ENCODE assay signal across 8 cellular contexts in genomic region chr11:5380740-5381342, GRCh38. TPM values are rescaled to one million over a fixed set of nuclear protein-coding genes. Genes with fewer than 3 reads are reported as not detected.
A peak's percentile ranks its signal among the peaks of the same experiment; 100 is the strongest.
DNase-seq lines count a peak whose midpoint lies in the region; ATAC-seq, FAIRE-seq and TF ChIP-seq lines count a peak whose summit lies in the region.

No MANE protein-coding gene starts in this region.

- DNase-seq in AG10803 (ENCODE audit: low read depth) (peak; percentile 73), GM12891 (ENCODE audit: insufficient read length, low spot score) (peak; percentile 17), NCI-H1092 (lab: John Stamatoyannopoulos, UW) (peak; percentile 13), WERI-Rb-1 (peak; percentile 56), fibroblast of the aortic adventitia (ENCODE audit: low read depth) (peak; percentile 83), pancreas (peak in 3 of 6 donors; percentile 11 to 47 (median 19)), middle frontal gyrus (ENCODE audit: extremely low spot score, low spot score) (no peak)

- peak; percentile 95 for TF ChIP-seq CTCF in AG10803 (conservative IDR thresholded peaks at IDR 0.05; ENCODE audit: low read length)
- TF ChIP-seq CTCF in WERI-Rb-1 (IDR thresholded peaks at IDR 0.05; ENCODE audit: low read depth, low read length) = peak; percentile 82
- TF ChIP-seq CTCF in fibroblast of the aortic adventitia (IDR thresholded peaks at IDR 0.05; ENCODE audit: insufficient read depth, low read length) = peak; percentile 87
- peak; percentile 17 to 47 (median 39) for TF ChIP-seq CTCF in pancreas (IDR thresholded peaks at IDR 0.05)

- no peaks in the 10 kb centered on the region for H3K9me3 ChIP-seq in WERI-Rb-1 (ENCODE audit: severe bottlenecking)
- no peaks in the 10 kb centered on the region for H3K9me3 ChIP-seq in pancreas

- no peak overlapping the region for H3K4me3 ChIP-seq in AG10803 (ENCODE audit: low read length)
- no peak overlapping the region for H3K4me3 ChIP-seq in WERI-Rb-1 (ENCODE audit: low read depth, low read length)
- no peak overlapping the region for H3K4me3 ChIP-seq in fibroblast of the aortic adventitia (ENCODE audit: low read depth, low read length)
- no peak overlapping the region for H3K4me3 ChIP-seq in pancreas

- no peaks in the 10 kb centered on the region for H3K36me3 ChIP-seq in WERI-Rb-1
- no peaks in the 10 kb centered on the region for H3K36me3 ChIP-seq in pancreas

- H3K27me3 ChIP-seq in WERI-Rb-1 (ENCODE audit: insufficient read depth, low read depth, severe bottlenecking) = peaks cover 44% of the 10 kb centered on the region
- no peaks in the 10 kb centered on the region for H3K27me3 ChIP-seq in pancreas

- H3K27ac ChIP-seq in WERI-Rb-1 (no peak overlapping the region), pancreas (no peak overlapping the region)

- no peak for TF ChIP-seq POLR2A in GM12891 (IDR thresholded peaks at IDR 0.05; ENCODE audit: low read depth, low read length)

- ATAC-seq in HG02759 (IDR thresholded peaks at IDR 0.05; ENCODE audit: unreplicated experiment) (peak; percentile 90), pancreas (peak; percentile 48 to 84 (median 76))

- WGBS in pancreas, 2 donors = 73 to 76% methylated on average over 4 of the region's 4 CpGs

- no peaks in the 10 kb centered on the region for H3K4me1 ChIP-seq in pancreas

- FAIRE-seq in GM12891 (lab: Jason Lieb, UNC) (peak; percentile 80), pancreas (lab: Jason Lieb, UNC) (no peak)

- intact Hi-C loops in pancreas (cut with DNase I) = no loop called here

TF ChIP-seq in GM12891, 5 proteins besides CTCF, POLR2A, EP300 and RAD21:
- no peak for TF ChIP-seq POLR2AphosphoS5 (IDR thresholded peaks at IDR 0.05; ENCODE audit: low read depth, low read length)
- TF ChIP-seq PAX5 (IDR thresholded peaks at IDR 0.05; ENCODE audit: insufficient read depth, low read length, severe bottlenecking) = no peak
- TF ChIP-seq TAF1 (IDR thresholded peaks at IDR 0.05; ENCODE audit: low read depth, low read length) = no peak
- no peak for TF ChIP-seq POU2F2 (IDR thresholded peaks at IDR 0.05; ENCODE audit: low read depth, low read length)
- TF ChIP-seq SPI1 (IDR thresholded peaks at IDR 0.05; ENCODE audit: low read depth, low read length) = no peak

RNA-seq across cellular contexts. Expression of gene OR51M1, which starts 2.8 kb away (rescaled TPM):
- polyA plus RNA-seq in GM12891 (2012; ENCODE audit: low read depth, missing spikeins) = not detected
- total RNA-seq in fibroblast of the aortic adventitia (ENCODE audit: low replicate concordance) (under 0.01 TPM in 1 of 2 replicates, not detected in the other), pancreas (not detected)
- polyA plus RNA-seq in pancreas = not detected

RNA-seq across cellular contexts. Expression of gene OR51B6, which starts 29.5 kb away (rescaled TPM):
- not detected for polyA plus RNA-seq in GM12891 (2012; ENCODE audit: low read depth, missing spikeins)
- not detected in 2 replicates for total RNA-seq in fibroblast of the aortic adventitia (ENCODE audit: low replicate concordance)
- total RNA-seq in pancreas = not detected
- polyA plus RNA-seq in pancreas = not detected

RNA-seq across cellular contexts. Expression of gene OR51B5, which starts 37.5 kb away (rescaled TPM):
- polyA plus RNA-seq in GM12891 (2012; ENCODE audit: low read depth, missing spikeins) = not detected
- total RNA-seq in fibroblast of the aortic adventitia (ENCODE audit: low replicate concordance) (not detected in 2 replicates), pancreas (under 1 TPM in 3 of 6 donors, not detected in 3; 0.14 to 0.24 (median 0.19) TPM)
- polyA plus RNA-seq in pancreas = under 1 TPM in 1 of 2 donors, not detected in 1; 0.05 TPM

RNA-seq across cellular contexts. Expression of gene OR51Q1, which starts 41.1 kb away (rescaled TPM):
- polyA plus RNA-seq in GM12891 (2012; ENCODE audit: low read depth, missing spikeins) = not detected
- total RNA-seq in fibroblast of the aortic adventitia (ENCODE audit: low replicate concordance) = not detected in 2 replicates
- not detected for total RNA-seq in pancreas
- not detected for polyA plus RNA-seq in pancreas

RNA-seq across cellular contexts. Expression of gene OR51B2, which starts 56.7 kb away (rescaled TPM):
- polyA plus RNA-seq in GM12891 (2012; ENCODE audit: low read depth, missing spikeins) = not detected
- total RNA-seq in fibroblast of the aortic adventitia (ENCODE audit: low replicate concordance) = not detected in 2 replicates
- not detected for total RNA-seq in pancreas
- polyA plus RNA-seq in pancreas = not detected

Comparison
In these comparisons a context has a peak if more than half of its experiments do, and no peak if none do; other contexts are left out.
1. CTCF ChIP-seq: peak in every context shown above with its lines; median percentile 95 in AG10803; 87 in fibroblast of the aortic adventitia; 82 in WERI-Rb-1; 39 in pancreas.